ENCODE assay signal across 12 cellular contexts in genomic region chr12:112182499-112182898, GRCh38. TPM values are rescaled to one million over a fixed set of nuclear protein-coding genes. Genes with fewer than 3 reads are reported as not detected.
A peak's percentile ranks its signal among the peaks of the same experiment; 100 is the strongest.
DNase-seq lines count a peak whose midpoint lies in the region; ATAC-seq and TF ChIP-seq lines count a peak whose summit lies in the region.
"Had no signal": no experiment of that assay in that cellular context is flagged by ENCODE, and none has a peak within 500 bp of the region (broad histone marks: within the 10 kb centered on the region; RNA-seq: fewer than 3 reads in every experiment).

No MANE protein-coding gene starts in this region.

- no peak overlapping the region for H2AFZ ChIP-seq in fibroblast of lung (ENCODE audit: low read length)

- ATAC-seq in HG03354 (IDR thresholded peaks at IDR 0.05; ENCODE audit: poor library complexity, severe bottlenecking, unreplicated experiment), result no peak
- ATAC-seq: CD8-positive, alpha-beta T cell had no signal

- DNase-seq in GM13976 (ENCODE audit: low spot score) (peak; percentile 56), NCI-H774 (lab: John Stamatoyannopoulos, UW) (peak; percentile 23), fibroblast of lung (ENCODE audit: low read depth in 2 of 2) (peak; percentile 6 to 92), posterior vena cava (ENCODE audit: low spot score) (peak; percentile 71), GM19240 (ENCODE audit: insufficient read length, low spot score) (no peak), glutamatergic neuron (no peak), GM10266 (ENCODE audit: extremely low spot score) (no peak)
- DNase-seq: activated naive CD4-positive, alpha-beta T cell treated with Interleukin-2 at 50 U/mL for 16 hours; CD8-positive, alpha-beta T cell; NCI-H526 treated with DMSO at 0.1 percent for 48 hours; SW 1271 had no signal

- H3K4me1 Mint-ChIP-seq in glutamatergic neuron (ENCODE audit: low read depth, unreplicated experiment), result no peaks in the 10 kb centered on the region

- H3K9me3 Mint-ChIP-seq in glutamatergic neuron (ENCODE audit: unreplicated experiment), result peaks cover 2% of the 10 kb centered on the region
- H3K9me3 Mint-ChIP-seq: CD8-positive, alpha-beta T cell had no signal

- no peak for TF ChIP-seq CTCF in GM13976 (IDR thresholded peaks at IDR 0.05; ENCODE audit: borderline replicate concordance, control extremely low read depth, extremely low read depth, insufficient read depth, missing control alignments)
- TF ChIP-seq CTCF in fibroblast of lung (conservative IDR thresholded peaks at IDR 0.05 in 1 of 2, IDR thresholded peaks at IDR 0.05 in 1 of 2; ENCODE audit: low read depth in 1 of 2, low read length in 2 of 2), result no peak
- no peak for TF ChIP-seq CTCF in glutamatergic neuron (IDR thresholded peaks at IDR 0.05; ENCODE audit: partially characterized antibody, unreplicated experiment)
- TF ChIP-seq CTCF in GM10266 (IDR thresholded peaks at IDR 0.05; ENCODE audit: control insufficient read depth, insufficient read depth, low read depth, missing control alignments), result no peak

- no peak overlapping the region for H3K4me3 ChIP-seq in fibroblast of lung (replicated peaks in 1 of 4; ENCODE audit: control extremely low read depth in 1 of 4, insufficient read depth in 1 of 4, low read depth in 3 of 4, low read length in 4 of 4)

- no peak overlapping the region for H3K9ac ChIP-seq in fibroblast of lung (ENCODE audit: insufficient read depth, low read length)

- no peaks in the 10 kb centered on the region for H4K20me1 ChIP-seq in fibroblast of lung (ENCODE audit: control insufficient read depth, extremely low read depth, insufficient read depth, low read length)

- H3K27ac Mint-ChIP-seq in glutamatergic neuron (ENCODE audit: unreplicated experiment), result no peak overlapping the region
- H3K27ac Mint-ChIP-seq: CD8-positive, alpha-beta T cell had no signal

- H3K4me2 ChIP-seq in fibroblast of lung (ENCODE audit: extremely low read depth, insufficient read depth, low read length), result no peak overlapping the region

- in situ Hi-C loops in GM13976 (cut with MboI; ENCODE audit: low sequenced_read_pairs, unreplicated experiment), result no loop called here

- intact Hi-C loops in posterior vena cava (cut with DNase I), result loop anchor here in 1 of 2 donors (2.0 kb wide), 1 partner anchor 200 kb away; no protein-coding TSS in a partner anchor

- H3K36me3 Mint-ChIP-seq in glutamatergic neuron (ENCODE audit: unreplicated experiment), result no peaks in the 10 kb centered on the region

- H3K4me3 Mint-ChIP-seq in glutamatergic neuron (ENCODE audit: unreplicated experiment), result no peak overlapping the region
- H3K4me3 Mint-ChIP-seq: CD8-positive, alpha-beta T cell had no signal

- H3K9me3 ChIP-seq in fibroblast of lung (ENCODE audit: control insufficient read depth, insufficient read depth, low read depth, low read length), result no peaks in the 10 kb centered on the region

- H3K4me1 ChIP-seq in fibroblast of lung (ENCODE audit: control insufficient read depth, extremely low read depth, insufficient read depth, low read length), result peaks cover 11% of the 10 kb centered on the region

- H3K27me3 Mint-ChIP-seq in glutamatergic neuron (ENCODE audit: unreplicated experiment), result peaks cover 4% of the 10 kb centered on the region

- H3K27ac ChIP-seq in fibroblast of lung (ENCODE audit: insufficient read depth, low read length), result no peak overlapping the region

- H3K36me3 ChIP-seq in fibroblast of lung (ENCODE audit: control insufficient read depth, insufficient read depth, low read length), result peaks cover 17% of the 10 kb centered on the region

- H3K79me2 ChIP-seq in fibroblast of lung (ENCODE audit: control insufficient read depth, insufficient read depth, low read length), result no peaks in the 10 kb centered on the region

- H3K27me3 ChIP-seq in fibroblast of lung (ENCODE audit: control insufficient read depth, insufficient read depth, low read length), result no peaks in the 10 kb centered on the region

RNA-seq across cellular contexts. Expression of gene TRAFD1, which starts 57.1 kb away (rescaled TPM):
- total RNA-seq in fibroblast of lung, result 55.7 and 83.4 TPM in 2 replicates
- 42.5 and 43.3 TPM in 2 replicates for polyA plus RNA-seq in fibroblast of lung
- polyA plus RNA-seq in fibroblast of lung (2012), result 33.0 and 38.0 TPM in 2 replicates
- polyA minus RNA-seq in fibroblast of lung (ENCODE audit: low replicate concordance), result 32.5 and 34.3 TPM in 2 replicates
- 10 to 100 TPM; 23.5 to 24.0 TPM for total RNA-seq in posterior vena cava
- 36.8 TPM for total RNA-seq in glutamatergic neuron (ENCODE audit: unreplicated experiment)

Comparison
In these comparisons a context has a peak if more than half of its experiments do, and no peak if none do; other contexts are left out.
1. DNase-seq: peak in GM13976 (single experiment), NCI-H774 (single experiment), fibroblast of lung (2 of 2) and posterior vena cava (single experiment); none in GM19240 (single experiment), glutamatergic neuron (single experiment) and GM10266 (single experiment).